ENCODE assay signal across 25 cellular contexts in genomic region chr17:9011001-9011400, GRCh38. TPM values are rescaled to one million over a fixed set of nuclear protein-coding genes. Genes with fewer than 3 reads are reported as not detected.
DNase-seq lines count a peak whose midpoint lies in the region; ATAC-seq, FAIRE-seq and TF ChIP-seq lines count a peak whose summit lies in the region.
"Had no signal": no experiment of that assay in that cellular context is flagged by ENCODE, and none has a peak within 500 bp of the region (broad histone marks: within the 10 kb centered on the region; RNA-seq: fewer than 3 reads in every experiment).

No MANE protein-coding gene starts in this region.

- no peak for TF ChIP-seq EP300 in SK-N-SH (IDR thresholded peaks at IDR 0.05; ENCODE audit: borderline replicate concordance in 1 of 2, low read depth in 1 of 2, low read length in 1 of 2)

- H3K56ac ChIP-seq in mesendoderm (ENCODE audit: low read length), result peak overlapping the region; percentile 28

- no peak overlapping the region for H3K18ac ChIP-seq in mesendoderm (ENCODE audit: low read length)

- no peaks in the 10 kb centered on the region for H3K79me2 ChIP-seq in GM23338 (replicated peaks; ENCODE audit: insufficient read depth)
- no peaks in the 10 kb centered on the region for H3K79me2 ChIP-seq in mesendoderm (ENCODE audit: control insufficient read depth, insufficient read depth, low read length)
- no peaks in the 10 kb centered on the region for H3K79me2 ChIP-seq in SK-N-SH (ENCODE audit: insufficient read depth)

- DNase-seq in GM23338 (ENCODE audit: low spot score) (no peak), bronchial epithelial cell (ENCODE audit: low read depth) (no peak), mesendoderm (no peak), dermis blood vessel endothelial cell (no peak), SK-N-SH (no peak)
- DNase-seq: 8988T; ACHN; AML-193; BE2C; CD4-positive, alpha-beta T cell; CD8-positive, alpha-beta memory T cell; DMS 273 treated with DMSO at 0.1 percent for 48 hours; DMS79; EL; GDM1; H9; HFFc6 had no signal

- 0 out of 2 replicates have a peak, but pooled peaks cover 3% of the 10 kb centered on the region for H3K9me2 ChIP-seq in GM23338 (ENCODE audit: insufficient read depth)
- no peaks in the 10 kb centered on the region for H3K9me2 ChIP-seq in SK-N-SH

- H3K27me3 ChIP-seq in GM23338 (ENCODE audit: insufficient read depth), result peaks cover 68% of the 10 kb centered on the region
- H3K27me3 ChIP-seq in bronchial epithelial cell (ENCODE audit: control insufficient read depth, insufficient read depth, low read length), result no peaks in the 10 kb centered on the region
- peaks cover 6% of the 10 kb centered on the region for H3K27me3 ChIP-seq in mesendoderm (ENCODE audit: insufficient read depth, low read length, poor library complexity)
- peaks cover 29% of the 10 kb centered on the region for H3K27me3 ChIP-seq in SK-N-SH (ENCODE audit: insufficient read depth)
- H3K27me3 ChIP-seq: BE2C had no signal

- H3K4me3 ChIP-seq in GM23338, result no peak overlapping the region
- no peak overlapping the region for H3K4me3 ChIP-seq in bronchial epithelial cell (ENCODE audit: low read depth, low read length)
- H3K4me3 ChIP-seq in mesendoderm (ENCODE audit: low read length), result no peak overlapping the region
- H3K4me3 ChIP-seq in SK-N-SH (ENCODE audit: low read depth in 2 of 2, low read length in 1 of 2), result no peak overlapping the region
- H3K4me3 ChIP-seq: A549; BLaER1 treated with 17β-estradiol and CSF1 and Interleukin-3, amounts not matched to agents 10 nM and 100 nM; GM12878 had no signal

- H3K4me1 Mint-ChIP-seq in GM23338, result peaks cover 4% of the 10 kb centered on the region; the same call in 1 of the 3 replicates
- H3K4me1 Mint-ChIP-seq: CD8-positive, alpha-beta memory T cell had no signal

- H3K27ac ChIP-seq in GM23338 (ENCODE audit: low read depth) (no peak overlapping the region), mesendoderm (ENCODE audit: low read depth, low read length) (no peak overlapping the region), SK-N-SH (ENCODE audit: low read depth in 2 of 2, low read length in 1 of 2) (no peak overlapping the region)
- H3K27ac ChIP-seq: A549; BLaER1 treated with 17β-estradiol and CSF1 and Interleukin-3, amounts not matched to agents 10 nM and 100 nM had no signal

- H4K20me1 ChIP-seq in GM23338 (replicated peaks; ENCODE audit: insufficient read depth) (no peaks in the 10 kb centered on the region; the same call in 1 of the 2 replicates), SK-N-SH (ENCODE audit: insufficient read depth) (no peaks in the 10 kb centered on the region)

- WGBS in mesendoderm (ENCODE audit: extremely low coverage, insufficient coverage, low lambda C conversion rate), result no CpG with 5 or more reads among the region's 7 CpGs
- 47% methylated on average over 5 of the region's 7 CpGs for WGBS in SK-N-SH (ENCODE audit: low lambda C conversion rate)

- POLR2A ChIA-PET in SK-N-SH (lab: Yijun Ruan, JAX), result no interaction called here

- ATAC-seq in GM23338, result peak; percentile 60
- no peak for ATAC-seq in GM21619 (IDR thresholded peaks at IDR 0.05; ENCODE audit: unreplicated experiment)
- ATAC-seq: A549, GM12878, HCT116 had no signal

- no peaks in the 10 kb centered on the region for H3K79me1 ChIP-seq in mesendoderm (ENCODE audit: low read length)

- no peaks in the 10 kb centered on the region; the same call in 2 of the 3 replicates for H3K36me3 Mint-ChIP-seq in GM23338 (ENCODE audit: low read depth)

- peak; percentile 13 for FAIRE-seq in bronchial epithelial cell (lab: Jason Lieb, UNC)
- FAIRE-seq: A549, D721Med, GM12878 had no signal

- peaks cover 55% of the 10 kb centered on the region for H3K27me3 Mint-ChIP-seq in GM23338 (ENCODE audit: insufficient read depth, low read depth, poor library complexity)

- CTCF ChIA-PET in SK-N-SH (lab: Yijun Ruan, JAX), result interaction anchor here (0.9 kb wide), 1 partner anchor 13 kb away, joined by 3 read pairs; no protein-coding TSS in a partner anchor

- H3K4me1 ChIP-seq in GM23338 (ENCODE audit: insufficient read depth), result peaks cover 16% of the 10 kb centered on the region
- H3K4me1 ChIP-seq in mesendoderm (ENCODE audit: control insufficient read depth, low read depth, low read length), result peaks cover under 1% of the 10 kb centered on the region
- H3K4me1 ChIP-seq in SK-N-SH (ENCODE audit: control insufficient read depth in 1 of 2, insufficient read depth in 2 of 2, low read depth in 1 of 2, low read length in 1 of 2), result no peaks in the 10 kb centered on the region
- H3K4me1 ChIP-seq: A549, BE2C had no signal

- no peaks in the 10 kb centered on the region for H3K9me3 ChIP-seq in SK-N-SH
- H3K9me3 ChIP-seq: A549; BE2C; BLaER1 treated with 17β-estradiol and CSF1 and Interleukin-3, amounts not matched to agents 10 nM and 100 nM had no signal

- no peak overlapping the region for H3K4ac ChIP-seq in mesendoderm (ENCODE audit: low read depth, low read length)

- H3F3A ChIP-seq in GM23338 (replicated peaks; ENCODE audit: low read depth) (no peaks in the 10 kb centered on the region), SK-N-SH (replicated peaks; ENCODE audit: insufficient read depth) (no peaks in the 10 kb centered on the region)

- H3K23ac ChIP-seq in mesendoderm (ENCODE audit: low read length), result no peak overlapping the region

- no peak overlapping the region for H2BK15ac ChIP-seq in mesendoderm (replicated peaks; ENCODE audit: low read depth)

- no peak overlapping the region for H3K4me3 Mint-ChIP-seq in GM23338
- H3K4me3 Mint-ChIP-seq: CD4-positive, alpha-beta T cell; CD8-positive, alpha-beta memory T cell; H9; HFFc6 had no signal

- H3K36me3 ChIP-seq in GM23338 (ENCODE audit: insufficient read depth) (no peaks in the 10 kb centered on the region), bronchial epithelial cell (ENCODE audit: control insufficient read depth, insufficient read depth, low read length) (no peaks in the 10 kb centered on the region), mesendoderm (ENCODE audit: control insufficient read depth, insufficient read depth, low read length) (no peaks in the 10 kb centered on the region), SK-N-SH (replicated peaks in 1 of 2; ENCODE audit: control insufficient read depth in 1 of 2, insufficient read depth in 2 of 2, low read length in 1 of 2) (no peaks in the 10 kb centered on the region)
- H3K36me3 ChIP-seq: BE2C; BLaER1 treated with 17β-estradiol and CSF1 and Interleukin-3, amounts not matched to agents 10 nM and 100 nM had no signal

- no peak overlapping the region for H4K8ac ChIP-seq in mesendoderm (ENCODE audit: low read depth, low read length)

- H3K27ac Mint-ChIP-seq in GM23338, result no peak overlapping the region
- H3K27ac Mint-ChIP-seq: CD14-positive monocyte; CD4-positive, alpha-beta T cell; CD8-positive, alpha-beta memory T cell; H9; HFFc6 had no signal

- no peak overlapping the region for H2AFZ ChIP-seq in GM23338
- no peak overlapping the region for H2AFZ ChIP-seq in SK-N-SH (ENCODE audit: low read depth)

- no peak overlapping the region for H2BK5ac ChIP-seq in mesendoderm (ENCODE audit: low read length)

- no peak for TF ChIP-seq CTCF in GM23338 (conservative IDR thresholded peaks at IDR 0.05; ENCODE audit: low read depth in 2 of 2)
- no peak for TF ChIP-seq CTCF in bronchial epithelial cell (IDR thresholded peaks at IDR 0.05; ENCODE audit: insufficient read depth, low read length, severe bottlenecking)
- no peak for TF ChIP-seq CTCF in SK-N-SH (IDR thresholded peaks at IDR 0.05)

- no peak overlapping the region for H2AK5ac ChIP-seq in mesendoderm (ENCODE audit: low read length)

- H3K9me3 Mint-ChIP-seq in GM23338, result peaks cover 2% of the 10 kb centered on the region; the same call in 1 of the 3 replicates
- H3K9me3 Mint-ChIP-seq: CD4-positive, alpha-beta T cell; HFFc6 had no signal

- no peak for TF ChIP-seq RAD21 in SK-N-SH (IDR thresholded peaks at IDR 0.05; ENCODE audit: low read length)

- H3K4me2 ChIP-seq in GM23338, result no peak overlapping the region
- no peak overlapping the region for H3K4me2 ChIP-seq in mesendoderm (ENCODE audit: low read length)
- H3K4me2 ChIP-seq in SK-N-SH, result no peak overlapping the region
- H3K4me2 ChIP-seq: A549; BLaER1 treated with 17β-estradiol and CSF1 and Interleukin-3, amounts not matched to agents 10 nM and 100 nM had no signal

- H2BK120ac ChIP-seq in mesendoderm (ENCODE audit: low read depth, low read length), result no peak overlapping the region

- no peak overlapping the region for H4K5ac ChIP-seq in mesendoderm (ENCODE audit: low read length)

- H3K9ac ChIP-seq in mesendoderm (ENCODE audit: low read length) (no peak overlapping the region), SK-N-SH (no peak overlapping the region)
- H3K9ac ChIP-seq: BLaER1 treated with 17β-estradiol and CSF1 and Interleukin-3, amounts not matched to agents 10 nM and 100 nM had no signal

TF ChIP-seq in GM23338, 12 proteins besides CTCF, POLR2A, EP300 and RAD21 (continues in another document):
- TF ChIP-seq ZNF114 (CRISPR knock-in tag; IDR thresholded peaks at IDR 0.05) (no peak), POLR2AphosphoS5 (IDR thresholded peaks at IDR 0.05; ENCODE audit: low read depth) (no peak), JUNB (IDR thresholded peaks at IDR 0.05; ENCODE audit: unreplicated experiment) (no peak), STAT1 (IDR thresholded peaks at IDR 0.05; ENCODE audit: unreplicated experiment) (no peak), ZNF331 (CRISPR knock-in tag; IDR thresholded peaks at IDR 0.05; ENCODE audit: low read depth) (no peak)

TF ChIP-seq in SK-N-SH, 30 proteins besides CTCF, POLR2A, EP300 and RAD21 (continues in another document):
- TF ChIP-seq POLR2AphosphoS5 (IDR thresholded peaks at IDR 0.05; ENCODE audit: low read depth, low read length), result no peak

RNA-seq across cellular contexts. Expression of gene NTN1, which starts 10.3 kb away (rescaled TPM):
- total RNA-seq in GM23338 (2014; rRNA removed; shearing (Covaris generic)), result 2.6 and 3.0 TPM in 2 replicates
- polyA plus RNA-seq in GM23338 (2016; fragmentation: Nextera tagmentation; extraction: Ambion mirVana) (0.57 and 0.64 TPM in 2 replicates), SK-N-SH (2012; rRNA removed) (0.03 and 0.05 TPM in 2 replicates)
- total RNA-seq in bronchial epithelial cell (under 0.01 and 0.51 TPM in 2 replicates), dermis blood vessel endothelial cell (0.68 and 0.84 TPM in 2 replicates)
- 7.6 TPM for polyA plus RNA-seq in mesendoderm (2013, experiment 1 of 2)
- polyA plus RNA-seq in mesendoderm (2013, experiment 2 of 2), result 7.0 TPM
- polyA plus RNA-seq in SK-N-SH (2012; cell fraction: cytosol; rRNA removed), result 0.01 and 0.07 TPM in 2 replicates
- 0.01 and 0.05 TPM in 2 replicates for polyA plus RNA-seq in SK-N-SH (2012; cell fraction: nucleus; rRNA removed)
- total RNA-seq: HFFc6 had no signal
- polyA plus RNA-seq: CD8-positive, alpha-beta memory T cell had no signal

RNA-seq across cellular contexts. Expression of gene PIK3R5, which starts 45.5 kb away (rescaled TPM):
- total RNA-seq in GM23338 (2014; rRNA removed; shearing (Covaris generic)), result 6.7 and 9.4 TPM in 2 replicates
- polyA plus RNA-seq in GM23338 (2016; fragmentation: Nextera tagmentation; extraction: Ambion mirVana), result 1.4 and 1.7 TPM in 2 replicates
- not detected in 2 replicates for total RNA-seq in bronchial epithelial cell
- polyA plus RNA-seq in mesendoderm (2013, experiment 1 of 2), result 2.2 TPM
- polyA plus RNA-seq in mesendoderm (2013, experiment 2 of 2), result 1.7 TPM
- total RNA-seq in dermis blood vessel endothelial cell, result 0.05 TPM in 1 of 2 replicates, not detected in the other
- not detected in 2 replicates for polyA plus RNA-seq in SK-N-SH (2012; rRNA removed)
- polyA plus RNA-seq in SK-N-SH (2012; cell fraction: cytosol; rRNA removed), result not detected in 2 replicates
- polyA plus RNA-seq in SK-N-SH (2012; cell fraction: nucleus; rRNA removed), result 0.01 TPM in 1 of 2 replicates, not detected in the other
- total RNA-seq: H4, HFFc6 had no signal
